Comparison of ENCODE assay signal across 1 cellular context in genomic region chr1:230387876-230388275, GRCh38.
TF ChIP-seq lines count a peak whose summit lies in the region.

No MANE protein-coding gene starts in this region.

TF ChIP-seq in WTC11, 78 proteins besides CTCF, POLR2A, EP300 and RAD21 (continued from another document):
- TF ChIP-seq, protein P1, sequence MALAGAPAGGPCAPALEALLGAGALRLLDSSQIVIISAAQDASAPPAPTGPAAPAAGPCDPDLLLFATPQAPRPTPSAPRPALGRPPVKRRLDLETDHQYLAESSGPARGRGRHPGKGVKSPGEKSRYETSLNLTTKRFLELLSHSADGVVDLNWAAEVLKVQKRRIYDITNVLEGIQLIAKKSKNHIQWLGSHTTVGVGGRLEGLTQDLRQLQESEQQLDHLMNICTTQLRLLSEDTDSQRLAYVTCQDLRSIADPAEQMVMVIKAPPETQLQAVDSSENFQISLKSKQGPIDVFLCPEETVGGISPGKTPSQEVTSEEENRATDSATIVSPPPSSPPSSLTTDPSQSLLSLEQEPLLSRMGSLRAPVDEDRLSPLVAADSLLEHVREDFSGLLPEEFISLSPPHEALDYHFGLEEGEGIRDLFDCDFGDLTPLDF (CRISPR knock-in tag; IDR thresholded peaks at IDR 0.05), result no peak
- TF ChIP-seq ETV6 (CRISPR knock-in tag; IDR thresholded peaks at IDR 0.05), result no peak
